Comparison of ENCODE assay signal across 8 cellular contexts in the genomic region with DNA sequence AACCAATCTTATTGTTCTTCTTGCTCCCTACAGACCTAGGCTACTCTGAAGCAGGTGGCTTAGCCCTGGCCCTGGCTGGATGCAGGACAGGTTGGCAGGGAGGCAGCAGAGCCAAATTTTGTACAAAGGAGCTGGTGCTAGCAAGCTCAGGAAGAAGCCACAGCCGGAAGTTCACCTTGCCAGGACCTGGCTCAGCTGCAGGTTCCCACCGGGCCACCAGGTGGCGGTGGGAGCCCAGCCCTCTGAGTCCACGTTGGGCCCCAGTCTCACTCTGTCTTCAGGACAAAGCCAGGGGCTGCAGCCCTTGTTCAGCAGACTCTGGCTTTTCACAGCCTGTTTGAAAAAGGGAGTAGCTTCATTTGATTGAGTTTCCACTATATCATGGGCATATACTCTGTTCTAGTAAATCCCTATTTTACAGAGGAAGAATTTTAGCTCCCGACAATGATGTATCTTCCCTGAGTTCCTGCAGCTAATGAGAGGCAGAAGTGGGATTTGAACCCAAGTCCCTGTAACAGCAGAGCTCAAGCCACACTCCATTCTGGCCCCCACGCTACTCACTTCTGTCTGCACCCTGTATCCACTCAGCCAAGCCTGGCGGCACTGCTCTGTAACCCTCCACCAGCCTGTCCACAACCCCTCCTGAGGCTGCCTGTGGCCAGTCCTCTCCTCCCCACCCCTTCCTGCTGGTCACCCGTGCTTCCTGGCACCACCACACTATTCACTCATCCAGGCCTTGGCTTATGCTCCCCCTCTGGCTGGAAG. TPM values are rescaled to one million over a fixed set of nuclear protein-coding genes. Genes with fewer than 3 reads are reported as not detected.
DNase-seq lines count a peak whose midpoint lies in the region; ATAC-seq and TF ChIP-seq lines count a peak whose summit lies in the region.

No MANE protein-coding gene starts in this region.

- H3K4me3 ChIP-seq in GM06990 (replicated peaks; ENCODE audit: low read depth, low read length) = no peak overlapping the region

- TF ChIP-seq CTCF in GM06990 (IDR thresholded peaks at IDR 0.05; ENCODE audit: insufficient read depth, low read length, poor library complexity, severe bottlenecking) = peak; percentile 99

- H3K27me3 ChIP-seq in GM06990 (replicated peaks; ENCODE audit: control insufficient read depth, insufficient read depth, low read length) = no peaks in the 10 kb centered on the region

- DNase-seq in GM06990 (ENCODE audit: extremely low read depth, insufficient read length) (peak; percentile 89), NCI-H1694 treated with DMSO at 0.1 percent for 48 hours (lab: John Stamatoyannopoulos, UW) (peak; percentile 65), T-helper 2 cell (peak; percentile 63 to 89 (median 71)), amniotic stem cell (lab: John Stamatoyannopoulos, UW) (peak; percentile 67), left ventricle myocardium superior (peak; percentile 86), putamen (ENCODE audit: low spot score) (peak; percentile 46)

- ATAC-seq in HG02840 (IDR thresholded peaks at IDR 0.05; ENCODE audit: low FRiP score, unreplicated experiment) (peak; percentile 54), left ventricle myocardium superior (peak; percentile 58), GM19324 (IDR thresholded peaks at IDR 0.05; ENCODE audit: low FRiP score, unreplicated experiment) (no peak)

- intact Hi-C loops in left ventricle myocardium superior (cut with micrococcal nuclease) = loop anchor here (2.0 kb wide), 1 partner anchor 48 kb away; no protein-coding TSS in a partner anchor

- peaks cover 14% of the 10 kb centered on the region for H3K36me3 ChIP-seq in GM06990 (ENCODE audit: control insufficient read depth, insufficient read depth, low read length)

RNA-seq across cellular contexts. Expression of gene TKFC, which starts 3.3 kb away (rescaled TPM):
- 12.8 TPM for total RNA-seq in left ventricle myocardium superior

RNA-seq across cellular contexts. Expression of gene DDB1, which starts 3.4 kb away (rescaled TPM):
- total RNA-seq in left ventricle myocardium superior = 126 TPM

RNA-seq across cellular contexts. Expression of gene CYB561A3, which starts 25.3 kb away (rescaled TPM):
- total RNA-seq in left ventricle myocardium superior = 10.9 TPM

RNA-seq across cellular contexts. Expression of gene TMEM138, which starts 25.8 kb away (rescaled TPM):
- total RNA-seq in left ventricle myocardium superior = 16.1 TPM

RNA-seq across cellular contexts. Expression of gene VWCE, which starts 41.2 kb away (rescaled TPM):
- total RNA-seq in left ventricle myocardium superior = 0.94 TPM
